1 cellular context compared by ENCODE assay signal in the genomic region with DNA sequence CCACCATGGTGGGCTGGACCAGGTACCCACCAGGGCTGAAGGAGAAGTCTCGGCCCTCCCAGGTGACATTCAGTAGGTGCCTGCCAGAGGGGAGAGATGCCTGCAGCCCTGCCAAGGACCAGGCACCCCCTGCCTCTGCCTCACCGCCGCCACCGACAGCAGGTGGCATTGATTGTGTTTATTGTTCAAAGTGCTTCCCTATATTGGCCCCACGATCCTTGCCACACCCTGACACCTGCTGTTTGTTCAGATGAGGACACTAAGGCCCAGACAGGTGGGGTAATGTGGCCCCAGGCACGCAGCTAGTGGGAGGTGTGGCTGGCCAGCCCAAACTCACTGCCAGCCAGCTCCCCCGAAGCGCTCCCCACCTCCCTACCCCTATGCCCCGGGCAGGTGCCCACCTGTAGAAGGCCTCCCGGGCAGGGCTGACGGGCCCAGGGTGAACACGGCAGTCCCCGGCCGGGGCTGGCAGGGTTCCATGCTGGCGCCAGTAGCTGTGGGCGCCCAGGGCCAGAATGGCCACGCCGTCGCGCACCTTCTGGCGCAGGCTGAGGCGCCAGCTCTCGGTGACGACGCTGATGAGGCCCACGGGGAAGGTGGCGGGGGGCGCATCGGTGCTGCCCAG.
TF ChIP-seq lines count a peak whose summit lies in the region.

No MANE protein-coding gene starts in this region.

TF ChIP-seq in HCT116, 20 proteins besides CTCF, POLR2A, EP300 and RAD21 (continued from another document):
- TF ChIP-seq, protein P1, sequence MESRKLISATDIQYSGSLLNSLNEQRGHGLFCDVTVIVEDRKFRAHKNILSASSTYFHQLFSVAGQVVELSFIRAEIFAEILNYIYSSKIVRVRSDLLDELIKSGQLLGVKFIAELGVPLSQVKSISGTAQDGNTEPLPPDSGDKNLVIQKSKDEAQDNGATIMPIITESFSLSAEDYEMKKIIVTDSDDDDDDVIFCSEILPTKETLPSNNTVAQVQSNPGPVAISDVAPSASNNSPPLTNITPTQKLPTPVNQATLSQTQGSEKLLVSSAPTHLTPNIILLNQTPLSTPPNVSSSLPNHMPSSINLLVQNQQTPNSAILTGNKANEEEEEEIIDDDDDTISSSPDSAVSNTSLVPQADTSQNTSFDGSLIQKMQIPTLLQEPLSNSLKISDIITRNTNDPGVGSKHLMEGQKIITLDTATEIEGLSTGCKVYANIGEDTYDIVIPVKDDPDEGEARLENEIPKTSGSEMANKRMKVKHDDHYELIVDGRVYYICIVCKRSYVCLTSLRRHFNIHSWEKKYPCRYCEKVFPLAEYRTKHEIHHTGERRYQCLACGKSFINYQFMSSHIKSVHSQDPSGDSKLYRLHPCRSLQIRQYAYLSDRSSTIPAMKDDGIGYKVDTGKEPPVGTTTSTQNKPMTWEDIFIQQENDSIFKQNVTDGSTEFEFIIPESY (IDR thresholded peaks at IDR 0.05; ENCODE audit: extremely low read depth, insufficient replicate concordance, low read length), result no peak
- TF ChIP-seq TCF7L2 (IDR thresholded peaks at IDR 0.05; ENCODE audit: borderline replicate concordance, extremely low read depth, insufficient read depth, insufficient read length) (no peak), EGR1 (IDR thresholded peaks at IDR 0.05; ENCODE audit: low read depth) (no peak)
- TF ChIP-seq, protein P2, sequence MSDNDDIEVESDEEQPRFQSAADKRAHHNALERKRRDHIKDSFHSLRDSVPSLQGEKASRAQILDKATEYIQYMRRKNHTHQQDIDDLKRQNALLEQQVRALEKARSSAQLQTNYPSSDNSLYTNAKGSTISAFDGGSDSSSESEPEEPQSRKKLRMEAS (IDR thresholded peaks at IDR 0.05), result no peak
